In the genomic region with DNA sequence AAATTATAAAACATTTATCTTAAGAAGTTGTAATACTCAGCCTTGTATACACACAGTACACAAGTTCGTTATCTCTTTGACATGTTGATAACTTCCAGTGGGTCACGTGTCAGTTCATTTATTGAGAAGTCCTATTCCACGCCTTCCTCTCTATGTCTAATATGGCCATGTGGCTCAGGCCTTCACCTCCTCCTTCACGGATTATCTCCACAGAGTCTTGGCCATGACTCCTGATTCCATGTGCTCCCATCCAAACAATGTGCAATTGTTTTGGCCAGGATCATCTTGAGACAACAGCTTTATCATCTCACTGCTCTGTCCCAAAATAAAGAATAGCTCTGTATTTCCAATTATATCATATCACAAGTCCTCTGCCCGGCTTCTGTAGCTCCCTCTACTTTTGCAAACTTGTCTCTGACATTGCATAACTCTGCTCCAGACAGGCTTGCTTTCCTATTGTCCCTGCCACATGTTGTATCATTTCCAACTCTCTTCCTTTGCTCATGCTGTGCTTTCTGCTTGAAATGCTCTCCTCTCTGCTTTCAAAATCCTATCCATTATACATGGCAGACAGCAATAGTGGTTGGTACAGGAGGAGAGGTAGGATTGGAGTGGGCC, we compare ENCODE assay signal across 20 cellular contexts.
"Had no signal": no experiment of that assay in that cellular context is flagged by ENCODE, and none has a peak within 500 bp of the region (broad histone marks: within the 10 kb centered on the region; RNA-seq: fewer than 3 reads in every experiment).

No MANE protein-coding gene starts in this region.

- H3K27ac Mint-ChIP-seq: activated naive CD4-positive, alpha-beta T cell treated with anti-CD3 and anti-CD28 coated beads, Interleukin-2, amount 50 U/mL, for 24 hours had no signal

- H3K4me1 Mint-ChIP-seq: activated naive CD4-positive, alpha-beta T cell treated with anti-CD3 and anti-CD28 coated beads, Interleukin-2, amount 50 U/mL, for 24 hours had no signal

- ATAC-seq: left colon; stimulated activated naive CD8-positive, alpha-beta T cell treated with anti-CD3 and anti-CD28 coated beads, Interleukin-15, Interleukin-2, amounts not matched to agents 100 U/mL and 50 U/mL, for 24 hours had no signal

- H3K4me3 ChIP-seq: ascending aorta, breast epithelium, lung, tibial nerve, uterus had no signal

- DNase-seq: activated CD4-positive, CD25-positive, alpha-beta regulatory T cell treated with anti-CD3 and anti-CD28 coated beads, Interleukin-2, amount 50 U/mL, for 72 hours; activated gamma-delta T cell; effector CD4-positive, alpha-beta T cell; hypothalamus; islet precursor cell; left colon; occipital lobe; posterior cingulate gyrus; stimulated activated CD4-positive, alpha-beta T cell treated with anti-CD3 and anti-CD28 coated beads, Interleukin-12 subunit alpha, Interleukin-12 subunit beta, amount 100 ng/mL, for 4 hours; stimulated activated CD4-positive, alpha-beta T cell treated with anti-CD3 and anti-CD28 coated beads, Interleukin-1b, Interleukin-23, amount 100 ng/mL, for 48 hours; stimulated activated naive CD8-positive, alpha-beta T cell treated with anti-CD3 and anti-CD28 coated beads, Interleukin-15, Interleukin-2, amounts not matched to agents 100 U/mL and 50 U/mL, for 24 hours; substantia nigra; T-helper 1 cell; T-helper 9 cell; uterus had no signal

- H3K4me3 Mint-ChIP-seq: activated naive CD4-positive, alpha-beta T cell treated with anti-CD3 and anti-CD28 coated beads, Interleukin-2, amount 50 U/mL, for 24 hours had no signal
